In genomic region chr15:53208759-53209158, GRCh38 we compare ENCODE assay signal across 21 cellular contexts.
"Had no signal": no experiment of that assay in that cellular context is flagged by ENCODE, and none has a peak within 500 bp of the region (broad histone marks: within the 10 kb centered on the region; RNA-seq: fewer than 3 reads in every experiment).

No MANE protein-coding gene starts in this region.

- H3K9ac ChIP-seq: KMS-11, SK-N-SH had no signal

- H3K27ac Mint-ChIP-seq: activated CD8-positive, alpha-beta T cell treated with anti-CD3 and anti-CD28 coated beads for 36 hours; activated naive CD4-positive, alpha-beta T cell treated with anti-CD3 and anti-CD28 coated beads, Interleukin-2, amount 10 ng/mL, durations not matched to agents 7 days and 5 days; activated naive CD8-positive, alpha-beta T cell treated with anti-CD3 and anti-CD28 coated beads for 36 hours; activated T-cell treated with anti-CD3 and anti-CD28 coated beads, Interleukin-2, amount 50 U/mL, for 72 hours; activated T-helper 2 cell treated with anti-CD3 and anti-CD28 coated beads, Interferon-gamma antibody, Interleukin-2, Interleukin-4, amounts not matched to agents 10 μg/mL and 5 μg/mL and 100 μg/mL, durations not matched to agents 14 hours and 24 hours and 36 hours had no signal

- H3K9me3 Mint-ChIP-seq: activated naive CD4-positive, alpha-beta T cell treated with anti-CD3 and anti-CD28 coated beads, Interleukin-2, amount 10 ng/mL, durations not matched to agents 7 days and 5 days; activated T-helper 2 cell treated with anti-CD3 and anti-CD28 coated beads, Interferon-gamma antibody, Interleukin-2, Interleukin-4, amounts not matched to agents 10 μg/mL and 5 μg/mL and 100 μg/mL, durations not matched to agents 14 hours and 24 hours and 36 hours had no signal

- DNase-seq: activated CD4-positive, alpha-beta T cell treated with anti-CD3 and anti-CD28 coated beads, Interleukin-2, amount 50 U/mL, for 1 hour; activated CD4-positive, CD25-positive, alpha-beta regulatory T cell; activated CD8-positive, alpha-beta memory T cell treated with anti-CD3 and anti-CD28 coated beads, Interleukin-2, amount 50 U/mL, for 4 hours; activated CD8-positive, alpha-beta T cell treated with anti-CD3 and anti-CD28 coated beads for 36 hours; activated gamma-delta T cell treated with Interleukin-2 at 50 U/mL for 16 hours; activated naive CD4-positive, alpha-beta T cell treated with anti-CD3 and anti-CD28 coated beads, Interleukin-2, amount 10 ng/mL, durations not matched to agents 7 days and 5 days; activated naive CD8-positive, alpha-beta T cell treated with anti-CD3 and anti-CD28 coated beads for 36 hours; activated T-cell treated with anti-CD3 and anti-CD28 coated beads, Interleukin-2, amount 50 U/mL, for 72 hours; caudate nucleus; NCI-H1092; NCI-H1694; NCI-H2029; NCI-H2107; NCI-H510A treated with DMSO at 0.1 percent for 48 hours; PC-9; SIG-M5; SK-N-SH; T-helper 1 cell had no signal

- ATAC-seq: activated CD8-positive, alpha-beta T cell treated with anti-CD3 and anti-CD28 coated beads for 36 hours; activated T-cell treated with anti-CD3 and anti-CD28 coated beads, Interleukin-2, amount 50 U/mL, for 72 hours had no signal

- H3K9me3 ChIP-seq: SK-N-SH had no signal

- H3K27me3 Mint-ChIP-seq: activated naive CD4-positive, alpha-beta T cell treated with anti-CD3 and anti-CD28 coated beads, Interleukin-2, amount 10 ng/mL, durations not matched to agents 7 days and 5 days had no signal

- H3K27ac ChIP-seq: KMS-11, PC-9, VCaP had no signal

- H2AFZ ChIP-seq: PC-9 had no signal

- H3K4me3 ChIP-seq: PC-9 had no signal

- H3K4me1 Mint-ChIP-seq: activated naive CD4-positive, alpha-beta T cell treated with anti-CD3 and anti-CD28 coated beads, Interleukin-2, amount 10 ng/mL, durations not matched to agents 7 days and 5 days; activated naive CD8-positive, alpha-beta T cell treated with anti-CD3 and anti-CD28 coated beads for 36 hours had no signal

- H3K36me3 Mint-ChIP-seq: activated naive CD4-positive, alpha-beta T cell treated with anti-CD3 and anti-CD28 coated beads, Interleukin-2, amount 10 ng/mL, durations not matched to agents 7 days and 5 days; activated naive CD8-positive, alpha-beta T cell treated with anti-CD3 and anti-CD28 coated beads for 36 hours had no signal

- H3K4me2 ChIP-seq: KMS-11, PC-9, SK-N-SH had no signal

- H3K4me3 Mint-ChIP-seq: activated CD8-positive, alpha-beta T cell treated with anti-CD3 and anti-CD28 coated beads for 36 hours; activated naive CD4-positive, alpha-beta T cell treated with anti-CD3 and anti-CD28 coated beads, Interleukin-2, amount 10 ng/mL, durations not matched to agents 7 days and 5 days; activated naive CD8-positive, alpha-beta T cell treated with anti-CD3 and anti-CD28 coated beads for 36 hours; activated T-cell treated with anti-CD3 and anti-CD28 coated beads, Interleukin-2, amount 50 U/mL, for 72 hours had no signal
